Comparison of ENCODE assay signal across 8 cellular contexts in genomic region chr2:174633621-174633927, GRCh38. TPM values are rescaled to one million over a fixed set of nuclear protein-coding genes. Genes with fewer than 3 reads are reported as not detected.
A peak's percentile ranks its signal among the peaks of the same experiment; 100 is the strongest.
DNase-seq lines count a peak whose midpoint lies in the region; ATAC-seq and TF ChIP-seq lines count a peak whose summit lies in the region.

No MANE protein-coding gene starts in this region.

- TF ChIP-seq POLR2A in tibial nerve (IDR thresholded peaks at IDR 0.05) = no peak

- TF ChIP-seq CTCF in tibial nerve (IDR thresholded peaks at IDR 0.05) = no peak

- H3K27ac ChIP-seq in tibial nerve = peak overlapping the region; percentile 50 to 87 (median 75)

- no peak for ATAC-seq in activated naive CD8-positive, alpha-beta T cell treated with anti-CD3 and anti-CD28 coated beads, Interleukin-2, amount 50 U/mL, for 24 hours
- ATAC-seq in GM18870 (IDR thresholded peaks at IDR 0.05; ENCODE audit: unreplicated experiment) (no peak), HG03469 (IDR thresholded peaks at IDR 0.05; ENCODE audit: unreplicated experiment) (no peak)

- H3K36me3 ChIP-seq in tibial nerve = no peaks in the 10 kb centered on the region

- H3K27me3 Mint-ChIP-seq in activated naive CD8-positive, alpha-beta T cell treated with anti-CD3 and anti-CD28 coated beads, Interleukin-2, amount 50 U/mL, for 24 hours = no peaks in the 10 kb centered on the region

- H3K36me3 Mint-ChIP-seq in activated naive CD8-positive, alpha-beta T cell treated with anti-CD3 and anti-CD28 coated beads, Interleukin-2, amount 50 U/mL, for 24 hours (ENCODE audit: low read depth) = peaks cover 46% of the 10 kb centered on the region

- DNase-seq in activated CD8-positive, alpha-beta memory T cell treated with anti-CD3 and anti-CD28 coated beads for 24 hours = peak; percentile 73
- no peak for DNase-seq in activated CD8-positive, alpha-beta memory T cell treated with anti-CD3 and anti-CD28 coated beads, Interleukin-2, amount 50 U/mL, for 4 hours
- DNase-seq in activated naive CD8-positive, alpha-beta T cell treated with anti-CD3 and anti-CD28 coated beads, Interleukin-2, amount 50 U/mL, for 24 hours = no peak
- DNase-seq in medulla oblongata (ENCODE audit: extremely low spot score) = peak; percentile 35
- DNase-seq in tibial nerve (ENCODE audit: low spot score in 2 of 2) = no peak
- no peak for DNase-seq in HT-29 (ENCODE audit: low spot score)

- no peaks in the 10 kb centered on the region for H3K27me3 ChIP-seq in tibial nerve

- peak overlapping the region; percentile 88 for H3K4me3 Mint-ChIP-seq in activated naive CD8-positive, alpha-beta T cell treated with anti-CD3 and anti-CD28 coated beads, Interleukin-2, amount 50 U/mL, for 24 hours

- H3K27ac Mint-ChIP-seq in activated naive CD8-positive, alpha-beta T cell treated with anti-CD3 and anti-CD28 coated beads, Interleukin-2, amount 50 U/mL, for 24 hours = peak overlapping the region; percentile 94

- TF ChIP-seq EP300 in tibial nerve (IDR thresholded peaks at IDR 0.05) = no peak

- peak overlapping the region; percentile 12 to 43 (median 30) for H3K4me3 ChIP-seq in tibial nerve

- WGBS in tibial nerve, 2 donors = 32 to 34% methylated on average over 8 of the region's 8 CpGs

- peaks cover 66% of the 10 kb centered on the region for H3K4me1 Mint-ChIP-seq in activated naive CD8-positive, alpha-beta T cell treated with anti-CD3 and anti-CD28 coated beads, Interleukin-2, amount 50 U/mL, for 24 hours

- peaks cover 0 to 78% (median 32%) of the 10 kb centered on the region in 4 donors for H3K4me1 ChIP-seq in tibial nerve

- no peaks in the 10 kb centered on the region for H3K9me3 ChIP-seq in tibial nerve

- no peaks in the 10 kb centered on the region for H3K9me3 Mint-ChIP-seq in activated naive CD8-positive, alpha-beta T cell treated with anti-CD3 and anti-CD28 coated beads, Interleukin-2, amount 50 U/mL, for 24 hours

RNA-seq across cellular contexts. Expression of gene WIPF1, which starts 36.0 kb away (rescaled TPM):
- 10 to 100 TPM; 43.2 to 63.8 (median 52.9) TPM for total RNA-seq in tibial nerve
- total RNA-seq in HT-29 (2014; rRNA removed; shearing (Covaris generic)) = not detected in 2 replicates

Comparison
In these comparisons a context has a peak if more than half of its experiments do, and no peak if none do; other contexts are left out.
1. DNase-seq: peak in activated CD8-positive, alpha-beta memory T cell treated with anti-CD3 and anti-CD28 coated beads for 24 hours (single experiment) and medulla oblongata (single experiment); none in activated CD8-positive, alpha-beta memory T cell treated with anti-CD3 and anti-CD28 coated beads, Interleukin-2, amount 50 U/mL, for 4 hours (single experiment), activated naive CD8-positive, alpha-beta T cell treated with anti-CD3 and anti-CD28 coated beads, Interleukin-2, amount 50 U/mL, for 24 hours (single experiment), tibial nerve (0 of 2) and HT-29 (single experiment).
2. RNA of gene WIPF1, which starts 36.0 kb away (total RNA-seq): 43.2 to 63.8 TPM in tibial nerve; not detected in HT-29; every median in the first group is over 10 times any median in the second.